ENCODE assay signal across 1 cellular context in the genomic region with DNA sequence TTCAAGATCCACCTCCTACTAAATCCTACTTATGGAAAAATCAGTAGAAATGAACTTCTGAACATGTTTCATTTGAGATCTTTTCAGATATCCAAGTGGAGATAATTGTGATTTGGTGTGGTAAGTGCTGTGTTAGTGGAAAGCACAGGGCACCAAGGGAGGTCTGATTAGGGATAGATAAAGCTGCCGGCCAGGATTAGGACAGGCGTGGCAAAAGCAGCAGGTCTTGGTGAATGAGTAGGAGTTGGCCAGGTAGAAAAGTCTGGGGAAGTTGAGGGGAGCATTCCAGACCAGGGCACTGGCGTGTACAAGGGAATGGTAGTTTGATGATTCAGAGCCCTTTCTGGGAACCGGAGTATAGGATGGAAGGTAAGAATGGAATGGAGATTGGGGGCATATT.
TF ChIP-seq lines count a peak whose summit lies in the region.

No MANE protein-coding gene starts in this region.

TF ChIP-seq in GM12878, 131 proteins besides CTCF, POLR2A, EP300 and RAD21 (continued from another document):
- TF ChIP-seq FOXM1 (IDR thresholded peaks at IDR 0.05; ENCODE audit: low read depth, low read length) = no peak
- no peak for TF ChIP-seq MYC (IDR thresholded peaks at IDR 0.05; ENCODE audit: insufficient read depth, insufficient read length, insufficient replicate concordance, low read length, severe bottlenecking)
- no peak for TF ChIP-seq SUZ12 (IDR thresholded peaks at IDR 0.05; ENCODE audit: unreplicated experiment)
- TF ChIP-seq CBX3 (IDR thresholded peaks at IDR 0.05; ENCODE audit: borderline replicate concordance, low read depth) = no peak
- no peak for TF ChIP-seq RBBP5 (conservative IDR thresholded peaks at IDR 0.05)
